Comparison of ENCODE assay signal across 3 cellular contexts in genomic region chr7:55523366-55523765, GRCh38.
TF ChIP-seq lines count a peak whose summit lies in the region.

No MANE protein-coding gene starts in this region.

TF ChIP-seq in SK-N-SH treated with all-trans-retinoic acid at 6 μM for 48 hours, 23 proteins besides CTCF, POLR2A, EP300 and RAD21:
- TF ChIP-seq TSHZ2 (CRISPR knock-in tag; IDR thresholded peaks at IDR 0.05), result no peak
- no peak for TF ChIP-seq ZNF70 (CRISPR knock-in tag; IDR thresholded peaks at IDR 0.05)
- TF ChIP-seq ARNTL (CRISPR knock-in tag; IDR thresholded peaks at IDR 0.05; ENCODE audit: borderline replicate concordance, low read depth), result no peak
- no peak for TF ChIP-seq ISL1 (CRISPR knock-in tag; IDR thresholded peaks at IDR 0.05)
- no peak for TF ChIP-seq CREB5 (CRISPR knock-in tag; IDR thresholded peaks at IDR 0.05; ENCODE audit: low read depth)
- TF ChIP-seq POU6F1 (CRISPR knock-in tag; IDR thresholded peaks at IDR 0.05; ENCODE audit: borderline replicate concordance, low read depth), result no peak
- TF ChIP-seq ZNF565 (CRISPR knock-in tag; conservative IDR thresholded peaks at IDR 0.05; ENCODE audit: low read depth), result no peak
- no peak for TF ChIP-seq ZC3H10 (CRISPR knock-in tag; IDR thresholded peaks at IDR 0.05)
- no peak for TF ChIP-seq ESRRG (CRISPR knock-in tag; IDR thresholded peaks at IDR 0.05)
- TF ChIP-seq ZNF8 (CRISPR knock-in tag; IDR thresholded peaks at IDR 0.05), result no peak
- no peak for TF ChIP-seq TOX (CRISPR knock-in tag; IDR thresholded peaks at IDR 0.05; ENCODE audit: borderline replicate concordance)
- no peak for TF ChIP-seq TCF4 (CRISPR knock-in tag; IDR thresholded peaks at IDR 0.05; ENCODE audit: borderline replicate concordance)

TF ChIP-seq in SK-N-SH, 30 proteins besides CTCF, POLR2A, EP300 and RAD21:
- TF ChIP-seq ZBTB33 (IDR thresholded peaks at IDR 0.05; ENCODE audit: borderline replicate concordance, low read depth), result no peak

TF ChIP-seq in GM12878, 131 proteins besides CTCF, POLR2A, EP300 and RAD21 (continued from another document):
- TF ChIP-seq E4F1 (IDR thresholded peaks at IDR 0.05; ENCODE audit: borderline replicate concordance, partially characterized antibody), result no peak
- no peak for TF ChIP-seq IRF5 (IDR thresholded peaks at IDR 0.05; ENCODE audit: borderline replicate concordance)
TF ChIP-seq in GM12878: peak in this region for 0.
